Comparison of ENCODE assay signal across 8 cellular contexts in the genomic region with DNA sequence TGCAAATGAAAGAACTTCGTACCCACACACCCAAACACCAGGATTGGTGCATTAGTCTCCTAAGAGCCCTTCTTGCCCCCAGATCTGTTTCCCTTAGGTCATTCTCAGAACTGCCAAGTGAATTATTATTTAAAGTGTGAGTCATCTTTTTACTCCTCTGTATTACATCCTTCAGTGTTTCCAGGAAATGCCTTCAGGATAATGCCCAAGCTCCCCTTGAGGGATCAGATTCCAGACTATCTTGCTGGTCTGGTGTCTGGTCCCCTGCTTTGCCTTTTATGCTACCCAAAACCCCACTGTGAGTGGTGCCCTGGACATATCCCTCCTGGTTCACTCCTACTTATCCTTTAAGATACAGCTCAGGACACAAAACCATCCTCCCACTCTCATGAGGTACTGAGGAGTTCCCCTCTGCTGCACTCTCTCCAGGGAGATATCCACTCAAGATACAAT. TPM values are rescaled to one million over a fixed set of nuclear protein-coding genes. Genes with fewer than 3 reads are reported as not detected.
DNase-seq lines count a peak whose midpoint lies in the region; ATAC-seq, FAIRE-seq and TF ChIP-seq lines count a peak whose summit lies in the region.
"Had no signal": no experiment of that assay in that cellular context is flagged by ENCODE, and none has a peak within 500 bp of the region (broad histone marks: within the 10 kb centered on the region; RNA-seq: fewer than 3 reads in every experiment).

No MANE protein-coding gene starts in this region.

- TF ChIP-seq CTCF in pancreas (IDR thresholded peaks at IDR 0.05): no peak

- no peak overlapping the region for H3K4me3 ChIP-seq in pancreas

- H3K36me3 ChIP-seq in pancreas: no peaks in the 10 kb centered on the region

- no peaks in the 10 kb centered on the region for H3K27me3 ChIP-seq in pancreas

- H3K4me1 ChIP-seq in pancreas: no peaks in the 10 kb centered on the region

- intact Hi-C loops in pancreas (cut with DNase I): no loop called here

- peak; percentile 33 for DNase-seq in HT-29 (ENCODE audit: low spot score)
- DNase-seq in dedifferentiated amniotic fluid mesenchymal stem cell (ENCODE audit: extremely low spot score): peak; percentile 48
- no peak for DNase-seq in pancreas
- no peak for DNase-seq in NCI-H748 treated with DMSO at 0.1 percent for 48 hours (lab: John Stamatoyannopoulos, UW)
- no peak for DNase-seq in NCI-H2227 treated with DMSO at 0.1 percent for 48 hours (lab: John Stamatoyannopoulos, UW)
- no peak for DNase-seq in NCI-H1105 treated with DMSO at 0.1 percent for 48 hours (lab: John Stamatoyannopoulos, UW)
- DNase-seq: NCI-H1105 had no signal

- no peak for FAIRE-seq in pancreas (lab: Jason Lieb, UNC)

- no peak overlapping the region for H3K27ac ChIP-seq in pancreas

- H3K9me3 ChIP-seq in pancreas: no peaks in the 10 kb centered on the region

- WGBS in pancreas, 2 donors: 68 to 75% methylated on average over 1 of the region's 1 CpG

- peak; percentile 54 for ATAC-seq in GM19043 (IDR thresholded peaks at IDR 0.05; ENCODE audit: low read depth, unreplicated experiment)
- ATAC-seq in pancreas: peak in 3 of 4 donors; percentile 40 to 89 (median 71)

RNA-seq across cellular contexts. Expression of a gene that starts 57.3 kb away (rescaled TPM):
- total RNA-seq in HT-29 (2014; rRNA removed; shearing (Covaris generic)): 4.4 and 6.1 TPM in 2 replicates
- 1 to 10 TPM; 2.7 to 6.7 (median 5.3) TPM for total RNA-seq in pancreas
- polyA plus RNA-seq in pancreas: 10 to 100 TPM in 1 of 2 donors, 1 to 10 TPM in 1; 1.9 to 10.2 TPM

RNA-seq across cellular contexts. Expression of a gene that starts 58.8 kb away (rescaled TPM):
- 1.8 and 2.8 TPM in 2 replicates for total RNA-seq in HT-29 (2014; rRNA removed; shearing (Covaris generic))
- 10 to 100 TPM in 5 of 6 donors, 1 to 10 TPM in 1; 8.0 to 15.1 (median 12.8) TPM for total RNA-seq in pancreas
- polyA plus RNA-seq in pancreas: 10 to 100 TPM in 1 of 2 donors, 1 to 10 TPM in 1; 3.9 to 14.6 TPM

Comparison
In these comparisons a context has a peak if more than half of its experiments do, and no peak if none do; other contexts are left out.
1. DNase-seq: peak in HT-29 (single experiment) and dedifferentiated amniotic fluid mesenchymal stem cell (single experiment); none in pancreas (0 of 6), NCI-H748 treated with DMSO at 0.1 percent for 48 hours (single experiment), NCI-H2227 treated with DMSO at 0.1 percent for 48 hours (single experiment) and NCI-H1105 treated with DMSO at 0.1 percent for 48 hours (single experiment).